24 cellular contexts compared by ENCODE assay signal in the genomic region with DNA sequence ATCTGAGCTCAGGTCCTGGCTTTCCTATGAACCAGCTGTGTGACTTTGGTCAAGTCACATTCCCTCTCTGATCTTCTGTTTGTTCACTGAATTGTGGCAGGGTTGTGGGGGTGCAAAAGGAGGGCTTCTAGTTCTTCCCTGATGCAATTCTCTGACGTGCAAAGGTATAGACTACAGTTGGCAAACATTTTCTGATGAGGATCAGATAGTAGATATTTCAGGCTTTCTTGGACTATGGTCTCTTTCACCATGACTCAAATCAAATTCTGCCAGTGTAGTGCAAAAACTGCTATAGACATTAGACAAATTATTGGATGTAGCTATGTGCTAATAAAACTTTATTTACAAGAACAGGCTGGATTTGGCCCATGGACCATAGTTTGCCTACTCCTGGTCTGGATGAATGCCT.
"Had no signal": no experiment of that assay in that cellular context is flagged by ENCODE, and none has a peak within 500 bp of the region (broad histone marks: within the 10 kb centered on the region; RNA-seq: fewer than 3 reads in every experiment).

No MANE protein-coding gene starts in this region.

- FAIRE-seq: keratinocyte, pancreas, small intestine, urothelium cell line had no signal

- ATAC-seq: gastrocnemius medialis; left lobe of liver; natural killer cell treated with Interleukin-12 subunit alpha and Interleukin-12 subunit beta and Interleukin-15 and Interleukin-18, amount 100 ng/mL, for 72 hours; pancreas; stimulated activated naive CD8-positive, alpha-beta T cell treated with anti-CD3 and anti-CD28 coated beads, Interleukin-15, amount 100 ng/mL, for 72 hours had no signal

- DNase-seq: foreskin fibroblast; gastrocnemius medialis; naive B cell; pancreas; right lobe of liver; small intestine; stimulated activated CD4-positive, alpha-beta T cell treated with anti-CD3 and anti-CD28 coated beads, Interleukin-12 subunit alpha, Interleukin-12 subunit beta, amount 100 ng/mL, for 4 hours; stimulated activated CD4-positive, alpha-beta T cell treated with anti-CD3 and anti-CD28 coated beads, Interleukin-1b, Interleukin-23, amount 100 ng/mL, for 48 hours; stimulated activated CD4-positive, alpha-beta T cell treated with anti-CD3 and anti-CD28 coated beads, Interleukin-4, amount 100 ng/mL, for 1 hour; stimulated activated CD8-positive, alpha-beta memory T cell treated with anti-CD3 and anti-CD28 coated beads, Interleukin-4, amount 100 ng/mL, for 48 hours; stimulated activated naive CD4-positive, alpha-beta T cell; stimulated activated naive CD8-positive, alpha-beta T cell treated with anti-CD3 and anti-CD28 coated beads, Interleukin-15, amount 100 ng/mL, for 72 hours; testis; tibial artery; upper lobe of left lung had no signal

- H3K27me3 Mint-ChIP-seq: memory B cell; natural killer cell treated with Interleukin-12 subunit alpha and Interleukin-12 subunit beta and Interleukin-15 and Interleukin-18, amount 100 ng/mL, for 72 hours; stimulated activated naive CD8-positive, alpha-beta T cell treated with anti-CD3 and anti-CD28 coated beads, Interleukin-15, amount 100 ng/mL, for 72 hours had no signal

- H3K4me1 ChIP-seq: right lobe of liver had no signal

- H3K36me3 ChIP-seq: gastrocnemius medialis, neutrophil, pancreas, right lobe of liver, tibial artery, upper lobe of left lung had no signal

- H3K36me3 Mint-ChIP-seq: naive B cell had no signal

- H3K9me3 Mint-ChIP-seq: memory B cell; naive B cell; natural killer cell treated with Interleukin-12 subunit alpha and Interleukin-12 subunit beta and Interleukin-15 and Interleukin-18, amount 100 ng/mL, for 72 hours; neural crest cell; stimulated activated naive CD8-positive, alpha-beta T cell treated with anti-CD3 and anti-CD28 coated beads, Interleukin-15, amount 100 ng/mL, for 72 hours had no signal

- H3K27ac Mint-ChIP-seq: memory B cell; naive B cell; natural killer cell treated with Interleukin-12 subunit alpha and Interleukin-12 subunit beta and Interleukin-15 and Interleukin-18, amount 100 ng/mL, for 72 hours had no signal

- H3K9me3 ChIP-seq: gastrocnemius medialis, neutrophil, pancreas, right lobe of liver, testis, tibial artery, upper lobe of left lung had no signal

- H3K27me3 ChIP-seq: gastrocnemius medialis, neutrophil, pancreas, right lobe of liver, testis, tibial artery, upper lobe of left lung had no signal

- H3K4me3 Mint-ChIP-seq: memory B cell; naive B cell; natural killer cell treated with Interleukin-12 subunit alpha and Interleukin-12 subunit beta and Interleukin-15 and Interleukin-18, amount 100 ng/mL, for 72 hours; neural crest cell; stimulated activated naive CD8-positive, alpha-beta T cell treated with anti-CD3 and anti-CD28 coated beads, Interleukin-15, amount 100 ng/mL, for 72 hours had no signal

- H3K4me3 ChIP-seq: coronary artery, gastrocnemius medialis, lung, pancreas, right lobe of liver, testis, tibial artery, upper lobe of left lung had no signal

- H3K27ac ChIP-seq: neutrophil, pancreas, right lobe of liver, testis, upper lobe of left lung had no signal
